Comparison of ENCODE assay signal across 17 cellular contexts in the genomic region with DNA sequence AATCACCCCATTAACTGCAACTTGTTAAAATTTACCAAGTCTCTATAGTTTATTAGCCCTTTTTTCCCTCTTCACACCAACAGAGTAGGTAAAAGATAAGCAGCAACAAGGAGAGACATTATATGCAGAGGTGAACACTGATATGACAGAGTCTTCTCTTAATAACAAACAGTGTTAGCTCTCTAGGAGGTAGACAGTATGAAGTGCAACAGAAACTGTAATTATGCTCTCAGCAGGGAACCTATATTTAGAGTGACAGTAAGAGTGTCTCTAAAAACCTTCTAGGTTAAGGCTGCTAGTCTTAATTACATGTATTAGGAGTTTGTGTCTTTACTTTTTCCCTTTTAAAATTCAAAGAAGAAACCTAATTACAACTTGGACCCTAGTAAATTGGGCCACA.
"Had no signal": no experiment of that assay in that cellular context is flagged by ENCODE, and none has a peak within 500 bp of the region (broad histone marks: within the 10 kb centered on the region; RNA-seq: fewer than 3 reads in every experiment).

No MANE protein-coding gene starts in this region.

- DNase-seq: activated CD4-positive, alpha-beta T cell treated with anti-CD3 and anti-CD28 coated beads for 4 hours; activated CD8-positive, alpha-beta memory T cell treated with anti-CD3 and anti-CD28 coated beads, Interleukin-2, amount 50 U/mL, for 4 hours; activated CD8-positive, alpha-beta T cell treated with anti-CD3 and anti-CD28 coated beads for 36 hours; activated naive CD8-positive, alpha-beta T cell treated with anti-CD3 and anti-CD28 coated beads, Interleukin-2, amount 10 ng/mL, durations not matched to agents 7 days and 5 days; anterior cingulate cortex; esophagus squamous epithelium; foreskin fibroblast; immature natural killer cell; psoas muscle; spleen; stimulated activated CD4-positive, alpha-beta T cell treated with anti-CD3 and anti-CD28 coated beads, Interleukin-1b, Interleukin-23, amount 100 ng/mL, for 48 hours; stimulated activated naive B cell treated with anti-CD40 and anti-IgM and Interleukin-4, amounts not matched to agents 10 μg/mL and 1 μg/mL and 100 μg/mL, for 72 hours; transverse colon had no signal

- H3K4me1 ChIP-seq: breast epithelium, psoas muscle, spleen had no signal

- H3K36me3 ChIP-seq: breast epithelium, esophagus squamous epithelium, spleen, transverse colon had no signal

- H3K27ac ChIP-seq: breast epithelium, esophagus squamous epithelium, psoas muscle, spleen, transverse colon had no signal

- H3K4me3 ChIP-seq: breast epithelium, esophagus squamous epithelium, lung, psoas muscle, spleen, transverse colon had no signal

- H3K27me3 ChIP-seq: breast epithelium, esophagus squamous epithelium, spleen, transverse colon had no signal

- ATAC-seq: activated CD8-positive, alpha-beta T cell treated with anti-CD3 and anti-CD28 coated beads for 36 hours; natural killer cell treated with Interleukin-12 subunit alpha and Interleukin-12 subunit beta and Interleukin-15 and Interleukin-18, amount 100 ng/mL, for 72 hours; psoas muscle; sciatic nerve; stimulated activated naive B cell treated with anti-CD40 and anti-IgM and Interleukin-4, amounts not matched to agents 10 μg/mL and 1 μg/mL and 100 μg/mL, for 72 hours had no signal
